In genomic region chr6:147345902-147346301, GRCh38 we compare ENCODE assay signal across 26 cellular contexts.
"Had no signal": no experiment of that assay in that cellular context is flagged by ENCODE, and none has a peak within 500 bp of the region (broad histone marks: within the 10 kb centered on the region; RNA-seq: fewer than 3 reads in every experiment).

No MANE protein-coding gene starts in this region.

- H3K9me3 ChIP-seq: left lung, lower lobe of right lung, pancreas, prostate gland, suprapubic skin, tibial nerve, uterus had no signal

- H3K27me3 ChIP-seq: left lung, pancreas, suprapubic skin, tibial nerve, uterus had no signal

- H3K27me3 Mint-ChIP-seq: naive thymus-derived CD8-positive, alpha-beta T cell; stimulated activated naive CD8-positive, alpha-beta T cell treated with anti-CD3 and anti-CD28 coated beads, Interleukin-15, Interleukin-2, amounts not matched to agents 100 ng/mL and 50 ng/mL, for 24 hours; type B pancreatic cell had no signal

- H3K4me1 ChIP-seq: left lung, lower lobe of right lung, prostate gland, suprapubic skin, tibial nerve, uterus had no signal

- H3K27ac Mint-ChIP-seq: nephron; stimulated activated naive CD8-positive, alpha-beta T cell treated with anti-CD3 and anti-CD28 coated beads, Interleukin-15, Interleukin-2, amounts not matched to agents 100 ng/mL and 50 ng/mL, for 24 hours; type B pancreatic cell had no signal

- H3K4me1 Mint-ChIP-seq: nephron, neural crest cell had no signal

- H3K4me3 Mint-ChIP-seq: naive thymus-derived CD8-positive, alpha-beta T cell; nephron; neural crest cell; stimulated activated naive CD8-positive, alpha-beta T cell treated with anti-CD3 and anti-CD28 coated beads, Interleukin-15, Interleukin-2, amounts not matched to agents 100 ng/mL and 50 ng/mL, for 24 hours; type B pancreatic cell had no signal

- DNase-seq: left colon; left lung; lower lobe of right lung; mammary epithelial cell; mesenchymal stem cell; naive thymus-derived CD8-positive, alpha-beta T cell; nucleus accumbens; pancreas; retina; stimulated activated CD4-positive, alpha-beta T cell treated with anti-CD3 and anti-CD28 coated beads, Interleukin-12 subunit alpha, Interleukin-12 subunit beta, amount 100 ng/mL, for 4 hours; stimulated activated CD4-positive, alpha-beta T cell treated with anti-CD3 and anti-CD28 coated beads, Interleukin-15, amount 100 ng/mL, for 24 hours; stimulated activated CD4-positive, alpha-beta T cell treated with anti-CD3 and anti-CD28 coated beads, Interleukin-2, amount 100 ng/mL, for 24 hours; stimulated activated CD4-positive, alpha-beta T cell treated with anti-CD3 and anti-CD28 coated beads, Interleukin-4, amount 100 ng/mL, for 1 hour; stimulated activated naive CD4-positive, alpha-beta T cell; uterus had no signal

- FAIRE-seq: islet of Langerhans, pancreas had no signal

- ATAC-seq: left colon; left lung; lower lobe of right lung; naive thymus-derived CD8-positive, alpha-beta T cell; pancreas; right cardiac atrium; sciatic nerve had no signal

- H3K27ac ChIP-seq: left lung, lower lobe of right lung, pancreas, prostate gland, skin epidermis, suprapubic skin, tibial nerve, uterus had no signal

- H3K9me3 Mint-ChIP-seq: naive thymus-derived CD8-positive, alpha-beta T cell; nephron; neural crest cell; stimulated activated naive CD8-positive, alpha-beta T cell treated with anti-CD3 and anti-CD28 coated beads, Interleukin-15, Interleukin-2, amounts not matched to agents 100 ng/mL and 50 ng/mL, for 24 hours; type B pancreatic cell had no signal

- H3K4me3 ChIP-seq: left lung, lower lobe of right lung, pancreas, prostate gland, skin epidermis, suprapubic skin, tibial nerve, uterus had no signal

- H3K36me3 ChIP-seq: pancreas, prostate gland, uterus had no signal
